8 cellular contexts compared by ENCODE assay signal in the genomic region with DNA sequence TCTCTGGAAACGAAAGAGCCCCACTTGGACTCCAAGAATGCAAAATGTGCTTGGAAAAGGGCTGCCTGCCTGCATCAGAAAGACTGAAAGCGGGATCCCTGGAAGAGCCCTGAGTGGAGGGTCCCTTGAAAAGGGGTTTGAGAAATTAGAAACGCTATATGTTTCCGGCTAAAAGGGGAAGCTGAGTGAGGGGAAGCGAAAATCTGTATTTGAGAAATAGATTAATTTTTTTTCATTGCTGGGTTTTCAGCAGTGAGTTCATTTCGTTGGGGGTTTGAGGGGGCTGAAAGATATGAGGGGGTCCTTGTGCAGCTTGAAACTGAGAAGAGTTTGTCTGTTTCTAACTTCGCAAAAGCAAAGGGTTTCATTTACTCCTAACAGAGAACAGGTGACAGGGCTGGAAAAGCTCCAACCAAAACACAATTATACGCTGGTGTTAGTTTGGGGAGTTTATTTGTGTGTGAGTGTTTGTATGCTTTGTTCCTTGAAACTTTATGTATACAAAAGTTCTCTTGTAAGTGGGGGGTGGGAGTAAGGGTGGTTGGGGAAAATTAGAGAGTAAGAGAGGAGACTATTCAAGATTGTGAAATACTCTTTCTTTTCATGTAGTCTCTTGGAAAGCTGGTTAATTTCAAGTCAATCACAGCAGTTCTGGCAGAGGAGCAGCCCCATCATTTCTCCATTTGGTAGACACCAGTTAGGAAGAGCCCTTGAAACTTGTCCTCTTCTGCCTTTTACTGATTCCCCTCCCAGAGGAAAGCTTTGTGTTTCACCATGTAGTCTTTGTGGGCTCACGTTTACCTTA. TPM values are rescaled to one million over a fixed set of nuclear protein-coding genes. Genes with fewer than 3 reads are reported as not detected.
DNase-seq lines count a peak whose midpoint lies in the region; ATAC-seq, FAIRE-seq and TF ChIP-seq lines count a peak whose summit lies in the region.

No MANE protein-coding gene starts in this region.

- H3K9me3 Mint-ChIP-seq in astrocyte (ENCODE audit: unreplicated experiment) = no peaks in the 10 kb centered on the region

- peaks cover 55% of the 10 kb centered on the region for H3K4me1 Mint-ChIP-seq in astrocyte (ENCODE audit: low read depth, unreplicated experiment)

- DNase-seq in HTR-8/SVneo (ENCODE audit: insufficient read length, low spot score) = peak; percentile 12
- DNase-seq in astrocyte (ENCODE audit: low read depth) = no peak
- DNase-seq in kidney glomerular epithelial cell (lab: John Stamatoyannopoulos, UW) = peak; percentile 36
- DNase-seq in SKM-1 treated with dmso at 0.1 percent for 144 hours (lab: John Stamatoyannopoulos, UW; ENCODE audit: unreplicated experiment) = no peak
- DNase-seq in superior temporal gyrus (ENCODE audit: extremely low spot score) = no peak

- peak overlapping the region; percentile 90 for H3K4me3 Mint-ChIP-seq in astrocyte (ENCODE audit: unreplicated experiment)

- H3K4me1 ChIP-seq in BLaER1 treated with 17β-estradiol and CSF1 and Interleukin-3, amounts not matched to agents 10 nM and 100 nM = peaks cover 50 to 80% (median 61%) of the 10 kb centered on the region in 10 experiments
- peaks cover 24% of the 10 kb centered on the region for H3K4me1 ChIP-seq in astrocyte (ENCODE audit: insufficient read depth, low read length)
- peaks cover 26% of the 10 kb centered on the region for H3K4me1 ChIP-seq in thymus (ENCODE audit: control insufficient read depth, insufficient read depth, low read length)

- WGBS in thymus = 69% methylated on average over 9 of the region's 9 CpGs

- no peaks in the 10 kb centered on the region for H3K27me3 Mint-ChIP-seq in astrocyte (ENCODE audit: low read depth, unreplicated experiment)

- H3K36me3 Mint-ChIP-seq in astrocyte (ENCODE audit: low read depth, unreplicated experiment) = no peaks in the 10 kb centered on the region

- H3K27ac ChIP-seq in BLaER1 treated with 17β-estradiol and CSF1 and Interleukin-3, amounts not matched to agents 10 nM and 100 nM = peak overlapping the region; percentile 69 to 85 (median 74)
- H3K27ac ChIP-seq in astrocyte (ENCODE audit: low read depth, low read length) = peak overlapping the region; percentile 9
- peak overlapping the region; percentile 72 for H3K27ac ChIP-seq in thymus (ENCODE audit: low read depth)

- no peak for FAIRE-seq in HTR-8/SVneo (lab: Jason Lieb, UNC)
- no peak for FAIRE-seq in astrocyte (lab: Jason Lieb, UNC)

- peak overlapping the region; percentile 74 for H3K27ac Mint-ChIP-seq in astrocyte (ENCODE audit: unreplicated experiment)

- peaks cover 0 to 43% (median 35%) of the 10 kb centered on the region in 11 experiments; a peak in 19 of 22 replicates for H3K27me3 ChIP-seq in BLaER1 treated with 17β-estradiol and CSF1 and Interleukin-3, amounts not matched to agents 10 nM and 100 nM
- H3K27me3 ChIP-seq in astrocyte (ENCODE audit: insufficient read depth, low read length) = no peaks in the 10 kb centered on the region
- no peaks in the 10 kb centered on the region for H3K27me3 ChIP-seq in thymus (ENCODE audit: control insufficient read depth, insufficient read depth)

- peak overlapping the region; percentile 73 to 82 (median 79) for H3K9ac ChIP-seq in BLaER1 treated with 17β-estradiol and CSF1 and Interleukin-3, amounts not matched to agents 10 nM and 100 nM
- peak overlapping the region; percentile 76 for H3K9ac ChIP-seq in astrocyte (ENCODE audit: low read length)

- peaks cover 20% of the 10 kb centered on the region for H3K79me2 ChIP-seq in astrocyte (ENCODE audit: insufficient read depth, low read length)

- peaks cover 1 to 71% (median 47%) of the 10 kb centered on the region in 11 experiments; a peak in 21 of 22 replicates for H4K20me1 ChIP-seq in BLaER1 treated with 17β-estradiol and CSF1 and Interleukin-3, amounts not matched to agents 10 nM and 100 nM
- H4K20me1 ChIP-seq in astrocyte (ENCODE audit: insufficient read depth, low read length) = peaks cover 20% of the 10 kb centered on the region

- H3K4me3 ChIP-seq in BLaER1 treated with 17β-estradiol and CSF1 and Interleukin-3, amounts not matched to agents 10 nM and 100 nM = peak overlapping the region; percentile 56 to 83 (median 66)
- H3K4me3 ChIP-seq in astrocyte (ENCODE audit: insufficient read depth, low read depth, low read length) (peak overlapping the region; percentile 75), thymus (ENCODE audit: low read length) (peak overlapping the region; percentile 47)

- peak overlapping the region; percentile 64 to 91 (median 76) for H3K4me2 ChIP-seq in BLaER1 treated with 17β-estradiol and CSF1 and Interleukin-3, amounts not matched to agents 10 nM and 100 nM
- peak overlapping the region; percentile 85 for H3K4me2 ChIP-seq in astrocyte (ENCODE audit: low read length)

- ATAC-seq in HG02885 (IDR thresholded peaks at IDR 0.05; ENCODE audit: poor library complexity, unreplicated experiment) = no peak

- peaks cover 0 to 9% (median 0%) of the 10 kb centered on the region in 11 experiments; a peak in 5 of 22 replicates for H3K9me3 ChIP-seq in BLaER1 treated with 17β-estradiol and CSF1 and Interleukin-3, amounts not matched to agents 10 nM and 100 nM (replicated peaks in 1 of 11)
- H3K9me3 ChIP-seq in astrocyte (ENCODE audit: insufficient read depth, low read depth, low read length) (no peaks in the 10 kb centered on the region), thymus (ENCODE audit: control insufficient read depth) (no peaks in the 10 kb centered on the region)

- H3K36me3 ChIP-seq in BLaER1 treated with 17β-estradiol and CSF1 and Interleukin-3, amounts not matched to agents 10 nM and 100 nM = peaks cover 0 to 24% (median 10%) of the 10 kb centered on the region in 11 experiments; a peak in 11 of 22 replicates
- H3K36me3 ChIP-seq in astrocyte (ENCODE audit: insufficient read depth, low read length) (no peaks in the 10 kb centered on the region), thymus (ENCODE audit: control insufficient read depth, insufficient read depth) (no peaks in the 10 kb centered on the region)

- TF ChIP-seq CTCF in astrocyte (IDR thresholded peaks at IDR 0.05; ENCODE audit: insufficient read depth, low read depth, low read length) = no peak

- peak overlapping the region; percentile 48 for H2AFZ ChIP-seq in astrocyte (ENCODE audit: low read depth, low read length)

RNA-seq across cellular contexts. Expression of gene TNFAIP8, which starts 0.8 kb away (rescaled TPM):
- 25.9 and 33.1 TPM in 2 replicates for total RNA-seq in astrocyte
- polyA plus RNA-seq in thymus = 94.1 TPM

Comparison
In these comparisons a context has a peak if more than half of its experiments do, and no peak if none do; other contexts are left out.
1. H3K27ac ChIP-seq: peak in every context shown above with its lines; median percentile 74 in BLaER1 treated with 17β-estradiol and CSF1 and Interleukin-3, amounts not matched to agents 10 nM and 100 nM; 72 in thymus; 9 in astrocyte.
2. DNase-seq: peak in HTR-8/SVneo (single experiment) and kidney glomerular epithelial cell (single experiment); none in astrocyte (single experiment), SKM-1 treated with dmso at 0.1 percent for 144 hours (single experiment) and superior temporal gyrus (single experiment).
3. Peak in every context shown above with its lines, with median percentiles within 50 percentile points of each other: H3K4me3 ChIP-seq.